ENCODE assay signal across 9 cellular contexts in the genomic region with DNA sequence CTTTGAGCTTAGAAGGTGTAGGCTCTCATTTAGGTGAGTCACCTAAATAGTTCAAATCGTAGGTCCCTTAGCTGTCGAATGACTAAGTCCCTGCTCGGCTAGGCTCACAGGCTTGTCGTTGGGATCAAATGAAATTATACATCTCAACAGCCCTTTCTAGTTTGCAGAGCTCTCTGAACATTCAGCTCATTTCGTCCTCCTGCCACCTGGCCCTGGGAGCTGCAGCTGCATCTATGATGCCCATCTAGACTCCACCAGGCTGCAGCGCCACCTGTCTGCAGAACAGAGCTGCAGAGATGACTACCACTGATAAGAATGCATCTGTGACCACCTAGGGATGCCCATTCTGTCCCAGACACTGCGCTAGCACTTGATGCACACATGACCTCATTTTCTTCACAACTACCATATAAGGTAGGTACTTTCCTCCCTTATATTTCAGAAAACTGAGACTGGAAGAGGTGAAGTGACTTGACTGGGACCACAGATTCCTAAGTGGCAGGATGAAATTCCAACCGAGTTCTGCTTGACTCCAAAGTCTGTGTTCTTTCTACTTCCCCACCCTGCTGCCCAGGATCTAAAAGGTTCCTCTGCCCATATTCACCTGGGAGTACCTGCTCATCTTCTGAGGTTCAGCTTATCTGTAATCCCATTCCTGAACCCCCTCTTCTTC.
DNase-seq lines count a peak whose midpoint lies in the region; ATAC-seq, FAIRE-seq and TF ChIP-seq lines count a peak whose summit lies in the region.
"Had no signal": no experiment of that assay in that cellular context is flagged by ENCODE, and none has a peak within 500 bp of the region (broad histone marks: within the 10 kb centered on the region; RNA-seq: fewer than 3 reads in every experiment).

No MANE protein-coding gene starts in this region.

- intact Hi-C loops in left colon (cut with DNase I, micrococcal nuclease): no loop called here

- ATAC-seq in left colon: peak; percentile 86
- ATAC-seq in HG03571 (IDR thresholded peaks at IDR 0.05; ENCODE audit: unreplicated experiment): no peak

- peak; percentile 51 for FAIRE-seq in GM18507 (lab: Jason Lieb, UNC)

- DNase-seq in AG09309 (ENCODE audit: low read depth) (no peak), GM18507 (ENCODE audit: extremely low spot score, insufficient read length, low read depth) (peak; percentile 17), KBM-7 (peak; percentile 23), OCI-M1 (lab: John Stamatoyannopoulos, UW) (peak; percentile 90), astrocyte of the hippocampus (ENCODE audit: low read depth, low spot score) (peak; percentile 95), left colon (peak; percentile 34 to 81)
- peak; percentile 10 to 37 for DNase-seq in stimulated activated CD8-positive, alpha-beta memory T cell treated with anti-CD3 and anti-CD28 coated beads, Interleukin-7, amount 100 ng/mL, for 48 hours (ENCODE audit: extremely low read depth in 1 of 2, low read depth in 1 of 2)
- DNase-seq: naive B cell had no signal

- in situ Hi-C loops in KBM-7 (cut with MboI; ENCODE audit: low pct_unique_long_range_greater_than_20kb, low sequenced_read_pairs): no loop called here

- H3K4me3 ChIP-seq in AG09309 (ENCODE audit: control insufficient read depth, low read depth, low read length): no peak overlapping the region

- peak; percentile 79 for TF ChIP-seq CTCF in AG09309 (IDR thresholded peaks at IDR 0.05; ENCODE audit: control insufficient read depth, insufficient read depth, low read depth, low read length, missing control alignments)
